ENCODE assay signal across 8 cellular contexts in genomic region chr17:77246110-77247047, GRCh38.
DNase-seq lines count a peak whose midpoint lies in the region; ATAC-seq and TF ChIP-seq lines count a peak whose summit lies in the region.

No MANE protein-coding gene starts in this region.

- H3K36me3 ChIP-seq in Loucy (ENCODE audit: insufficient read depth, low read length) = no peaks in the 10 kb centered on the region

- no peaks in the 10 kb centered on the region for H4K20me1 ChIP-seq in Loucy (ENCODE audit: insufficient read depth, low read length, poor library complexity, severe bottlenecking)

- peak overlapping the region; percentile 48 for H3K27ac Mint-ChIP-seq in endothelial cell (ENCODE audit: unreplicated experiment)
- H3K27ac Mint-ChIP-seq in osteocyte (ENCODE audit: unreplicated experiment) = no peak overlapping the region

- intact Hi-C loops in posterior vena cava (cut with DNase I) = loop anchor here (2.0 to 5.0 kb wide), 2 partner anchors 159 to 160 kb away; no protein-coding TSS in a partner anchor

- ATAC-seq in GM19455 (IDR thresholded peaks at IDR 0.05; ENCODE audit: unreplicated experiment) (peak; percentile 9), HG02870 (IDR thresholded peaks at IDR 0.05; ENCODE audit: unreplicated experiment) (no peak), GM19324 (IDR thresholded peaks at IDR 0.05; ENCODE audit: low FRiP score, unreplicated experiment) (no peak), GM21786 (IDR thresholded peaks at IDR 0.05; ENCODE audit: unreplicated experiment) (no peak)

- H3K27me3 Mint-ChIP-seq in endothelial cell (ENCODE audit: unreplicated experiment) = peaks cover 9% of the 10 kb centered on the region
- no peaks in the 10 kb centered on the region for H3K27me3 Mint-ChIP-seq in osteocyte (ENCODE audit: unreplicated experiment)

- no peak overlapping the region for H3K9ac ChIP-seq in Loucy (ENCODE audit: low read depth, low read length, poor library complexity, severe bottlenecking)

- H3K4me3 ChIP-seq in Loucy (ENCODE audit: low read length, poor library complexity, severe bottlenecking) = peak overlapping the region; percentile 60

- H3K9me2 ChIP-seq in Loucy (replicated peaks; ENCODE audit: low read depth, low read length) = no peaks in the 10 kb centered on the region

- H3K4me1 Mint-ChIP-seq in endothelial cell (ENCODE audit: unreplicated experiment) = peaks cover 2% of the 10 kb centered on the region
- H3K4me1 Mint-ChIP-seq in osteocyte (ENCODE audit: unreplicated experiment) = peaks cover 3% of the 10 kb centered on the region

- H3K4me1 ChIP-seq in Loucy (ENCODE audit: insufficient read depth, low read length, poor library complexity, severe bottlenecking) = peaks cover 3% of the 10 kb centered on the region

- H3K4me3 Mint-ChIP-seq in endothelial cell (ENCODE audit: unreplicated experiment) (peak overlapping the region; percentile 47), osteocyte (ENCODE audit: unreplicated experiment) (peak overlapping the region; percentile 50)

- H3K27me3 ChIP-seq in Loucy (ENCODE audit: insufficient read depth, low read length, poor library complexity, severe bottlenecking) = no peaks in the 10 kb centered on the region

- TF ChIP-seq CTCF in Loucy (conservative IDR thresholded peaks at IDR 0.05; ENCODE audit: low read length) (no peak), endothelial cell (IDR thresholded peaks at IDR 0.05; ENCODE audit: unreplicated experiment) (no peak), osteocyte (IDR thresholded peaks at IDR 0.05) (no peak)

- peak overlapping the region; percentile 76; the same call in 1 of the 2 replicates for H2AFZ ChIP-seq in Loucy (ENCODE audit: low read length)

- no peaks in the 10 kb centered on the region for H3F3A ChIP-seq in Loucy (ENCODE audit: low read depth)

- H3K9me3 Mint-ChIP-seq in endothelial cell (ENCODE audit: unreplicated experiment) (no peaks in the 10 kb centered on the region), osteocyte (ENCODE audit: unreplicated experiment) (no peaks in the 10 kb centered on the region)

- DNase-seq in endothelial cell (ENCODE audit: low spot score) = no peak
- DNase-seq in osteocyte (ENCODE audit: extremely low spot score, unreplicated experiment) = no peak
- no peak for DNase-seq in posterior vena cava (ENCODE audit: low spot score)

- H3K4me2 ChIP-seq in Loucy (ENCODE audit: low read depth, low read length, poor library complexity, severe bottlenecking) = peak overlapping the region; percentile 68

- H3K36me3 Mint-ChIP-seq in endothelial cell (ENCODE audit: low read depth, unreplicated experiment) (no peaks in the 10 kb centered on the region), osteocyte (ENCODE audit: unreplicated experiment) (no peaks in the 10 kb centered on the region)

- H3K79me2 ChIP-seq in Loucy (ENCODE audit: insufficient read depth, low read length) = no peaks in the 10 kb centered on the region

- no peaks in the 10 kb centered on the region for H3K9me3 ChIP-seq in Loucy (ENCODE audit: insufficient read depth, low read depth, low read length)
